In the genomic region with DNA sequence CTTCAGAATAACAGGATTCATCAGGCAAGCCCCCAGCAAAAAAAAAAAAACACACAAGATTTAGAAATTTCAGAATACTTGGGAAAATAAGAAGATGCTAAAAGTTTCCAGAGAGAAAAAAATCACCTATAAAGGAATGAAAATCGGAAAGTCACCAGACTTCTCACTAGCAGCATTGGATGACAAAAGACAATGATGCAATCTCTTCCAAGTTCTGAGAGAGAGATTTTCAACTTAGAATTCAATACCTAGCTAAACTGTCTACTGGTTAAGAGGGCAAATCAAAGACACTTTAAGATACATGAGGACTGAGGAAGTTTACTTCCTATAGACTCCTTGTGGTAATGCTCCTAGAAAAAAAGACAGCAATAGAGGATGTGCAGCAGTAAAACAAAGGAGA, we compare ENCODE assay signal across 29 cellular contexts. TPM values are rescaled to one million over a fixed set of nuclear protein-coding genes. Genes with fewer than 3 reads are reported as not detected.
DNase-seq lines count a peak whose midpoint lies in the region; ATAC-seq, FAIRE-seq and TF ChIP-seq lines count a peak whose summit lies in the region.
"Had no signal": no experiment of that assay in that cellular context is flagged by ENCODE, and none has a peak within 500 bp of the region (broad histone marks: within the 10 kb centered on the region; RNA-seq: fewer than 3 reads in every experiment).

No MANE protein-coding gene starts in this region.

- no peak for TF ChIP-seq RAD21 in HepG2 (CRISPR knock-in tag; IDR thresholded peaks at IDR 0.05)

- H3K27ac Mint-ChIP-seq in WTC11, result no peak overlapping the region
- H3K27ac Mint-ChIP-seq: GM23338 had no signal

- H3K27ac ChIP-seq in HepG2 (ENCODE audit: extremely low read length, insufficient read depth, low read length) (no peak overlapping the region), right lobe of liver (no peak overlapping the region)
- H3K27ac ChIP-seq: SK-N-MC had no signal

- TF ChIP-seq POLR2A in HepG2 (IDR thresholded peaks at IDR 0.05; ENCODE audit: insufficient read depth in 1 of 2, low read depth in 2 of 2, low read length in 2 of 2), result no peak
- no peak for TF ChIP-seq POLR2A in right lobe of liver (IDR thresholded peaks at IDR 0.05)
- TF ChIP-seq POLR2A in GM12892 (IDR thresholded peaks at IDR 0.05; ENCODE audit: low read depth, low read length), result no peak

- no peak for FAIRE-seq in HepG2 (lab: Jason Lieb, UNC)
- FAIRE-seq in GM12892 (lab: Jason Lieb, UNC), result no peak
- FAIRE-seq: HTR-8/SVneo had no signal

- no peak overlapping the region for H3K4me3 ChIP-seq in HepG2 (replicated peaks in 1 of 3; ENCODE audit: insufficient read depth in 1 of 3, low read depth in 2 of 3, low read length in 3 of 3)
- no peak overlapping the region for H3K4me3 ChIP-seq in right lobe of liver
- H3K4me3 ChIP-seq: GM23338, HAP-1, SK-N-MC had no signal

- POLR2A ChIA-PET in HepG2 (lab: Yijun Ruan, JAX) (interaction anchor here (0.6 to 1.4 kb wide), 3 partner anchors 14 to 830 kb away, joined by 4 to 10 read pairs (median 6); no protein-coding TSS in a partner anchor), WTC11 (lab: Charles Lee) (no interaction called here)

- CTCF ChIA-PET in HepG2 (lab: Yijun Ruan, JAX; ENCODE audit: low intra/inter-chr PET ratio, low total read pairs), result interaction anchor here (0.6 kb wide), 1 partner anchor 1119 kb away, joined by 3 read pairs; no protein-coding TSS in a partner anchor
- CTCF ChIA-PET in WTC11 (lab: Charles Lee), result interaction anchor here (0.7 to 2.6 kb wide), 3 partner anchors 82 to 167 kb away, joined by 4 to 8 read pairs (median 4); a partner anchor contains a TSS

- H2AFZ ChIP-seq in HepG2 (ENCODE audit: low read length), result no peak overlapping the region
- H2AFZ ChIP-seq: GM23338 had no signal

- in situ Hi-C loops in HepG2 (cut with HindIII; ENCODE audit: extremely low pct_ligation_motif_present, low pct_unique_long_range_greater_than_20kb), result no loop called here

- intact Hi-C loops in HepG2 (cut with micrococcal nuclease; ENCODE audit: unreplicated experiment) (no loop called here), right lobe of liver (cut with DNase I) (no loop called here), Right ventricle myocardium inferior (cut with DNase I) (no loop called here)

- TF ChIP-seq EP300 in HepG2 (IDR thresholded peaks at IDR 0.05; ENCODE audit: low read depth in 2 of 2, low read length in 2 of 2), result no peak
- no peak for TF ChIP-seq EP300 in HepG2 (CRISPR knock-in tag; IDR thresholded peaks at IDR 0.05; ENCODE audit: borderline replicate concordance)

- no peak overlapping the region for H3K4me2 ChIP-seq in HepG2 (ENCODE audit: low read depth, low read length)
- H3K4me2 ChIP-seq: GM23338 had no signal

- peaks cover 3% of the 10 kb centered on the region for H3K27me3 Mint-ChIP-seq in WTC11 (ENCODE audit: low read depth)
- H3K27me3 Mint-ChIP-seq: CD4-positive, alpha-beta memory T cell had no signal

- 77% methylated on average over 1 of the region's 1 CpG for WGBS in HepG2 (ENCODE audit: low lambda C conversion rate)
- WGBS in right lobe of liver (ENCODE audit: insufficient coverage, low coverage, low lambda C conversion rate, missing lambda C conversion rate), result 100% methylated on average over 1 of the region's 1 CpG

- peaks cover 15% of the 10 kb centered on the region for H3K9me3 Mint-ChIP-seq in WTC11

- H3K4me1 ChIP-seq in HepG2 (ENCODE audit: insufficient read depth, low read length) (peaks cover 39% of the 10 kb centered on the region), right lobe of liver (peaks cover 0 to 4% (median 0%) of the 10 kb centered on the region in 4 donors)

- no peaks in the 10 kb centered on the region for H3K36me3 ChIP-seq in HepG2 (replicated peaks in 1 of 2; ENCODE audit: control insufficient read depth in 1 of 2, insufficient read depth in 2 of 2, low read length in 2 of 2)
- no peaks in the 10 kb centered on the region for H3K36me3 ChIP-seq in right lobe of liver
- H3K36me3 ChIP-seq: HAP-1 had no signal

- TF ChIP-seq CTCF in HepG2 (CRISPR knock-in tag; IDR thresholded peaks at IDR 0.05) (no peak), right lobe of liver (IDR thresholded peaks at IDR 0.05) (no peak), WTC11 (IDR thresholded peaks at IDR 0.05) (no peak)

- no peak overlapping the region for H3K9ac ChIP-seq in HepG2 (ENCODE audit: insufficient read depth, low read depth, low read length)

- no TSS peak for BruUV-seq in HepG2 (replicated peaks; lab: Mats Ljungman, UMichigan)

- H3K9me3 ChIP-seq in HepG2 (ENCODE audit: low read length) (peaks cover 11% of the 10 kb centered on the region), right lobe of liver (no peaks in the 10 kb centered on the region)
- H3K9me3 ChIP-seq: HAP-1 had no signal

- peaks cover 14% of the 10 kb centered on the region for H3K36me3 Mint-ChIP-seq in WTC11

- H3K4me3 Mint-ChIP-seq in WTC11, result no peak overlapping the region
- H3K4me3 Mint-ChIP-seq: CD4-positive, alpha-beta memory T cell; GM23338 had no signal

- H4K20me1 ChIP-seq in HepG2 (ENCODE audit: insufficient read depth, low read length), result no peaks in the 10 kb centered on the region

- ATAC-seq in HepG2 (no peak), right lobe of liver (no peak), WTC11 (no peak), Right ventricle myocardium inferior (no peak)
- ATAC-seq: GM23338 had no signal

- DNase-seq in HepG2 (ENCODE audit: low spot score) (no peak), right lobe of liver (no peak), NCI-H226 (peak; percentile 26), WTC11 (ENCODE audit: low spot score) (no peak), GM12892 (ENCODE audit: insufficient read length) (no peak), UCSD-AML1 (lab: John Stamatoyannopoulos, UW; ENCODE audit: unreplicated experiment) (no peak), Right ventricle myocardium inferior (ENCODE audit: missing footprints) (no peak)
- DNase-seq: C1 segment of cervical spinal cord; CD4-positive, alpha-beta memory T cell; COR-L47; DMS53; NCI-H1105; NCI-H1436 treated with DMSO at 0.1 percent for 48 hours; NCI-H187 treated with DMSO at 0.1 percent for 48 hours; NCI-H2107; NCI-H446 treated with DMSO at 0.1 percent for 48 hours; NCI-H526; NCI-H82; NK-92 treated with Interleukin-12 subunit alpha and Interleukin-12 subunit beta, amount 100 ng/mL, for 24 hours; RPMI8226; SHP77 treated with DMSO at 0.1 percent for 48 hours; SW 1271 had no signal

- no peaks in the 10 kb centered on the region for H3K79me2 ChIP-seq in HepG2 (ENCODE audit: insufficient read depth, low read length)

- peaks cover 3% of the 10 kb centered on the region; the same call in 1 of the 2 replicates for H3K4me1 Mint-ChIP-seq in WTC11

- H3K27me3 ChIP-seq in HepG2 (ENCODE audit: control insufficient read depth in 1 of 2, insufficient read depth in 2 of 2, low read length in 2 of 2) (no peaks in the 10 kb centered on the region), right lobe of liver (no peaks in the 10 kb centered on the region)

RNA-seq across cellular contexts. Expression of a gene that starts 23.9 kb away (rescaled TPM):
- total RNA-seq in HepG2 (2016; rRNA removed; fragmentation: Illumina TruSeq; extraction: Trizol) (0.58 TPM in 2 replicates), right lobe of liver (not detected), WTC11 (2021) (0.55 to 0.87 TPM (median 0.80 TPM) in 3 replicates), Right ventricle myocardium inferior (not detected)
- total RNA-seq in HepG2 (2016; cell fraction: cytosol; rRNA removed; fragmentation: Illumina TruSeq; extraction: Trizol; ENCODE audit: low read depth), result 0.18 and 0.20 TPM in 2 replicates
- total RNA-seq in HepG2 (2016; cell fraction: insoluble cytoplasmic fraction; rRNA removed; fragmentation: Illumina TruSeq; extraction: Trizol), result 0.32 and 0.51 TPM in 2 replicates
- 0.31 and 0.38 TPM in 2 replicates for total RNA-seq in HepG2 (2016; cell fraction: membrane; rRNA removed; fragmentation: Illumina TruSeq; extraction: Trizol)
- 0.37 and 1.3 TPM in 2 replicates for total RNA-seq in HepG2 (2016; cell fraction: nucleus; rRNA removed; fragmentation: Illumina TruSeq; extraction: Trizol)
- polyA plus RNA-seq in HepG2 (2011; rRNA removed), result 1.7 and 2.1 TPM in 2 replicates
- 0.69 and 1.3 TPM in 2 replicates for polyA plus RNA-seq in HepG2 (2011; cell fraction: cytosol; rRNA removed)
- polyA plus RNA-seq in HepG2 (2011; cell fraction: nucleus; rRNA removed), result 7.1 and 10.8 TPM in 2 replicates
- 0.37 and 0.42 TPM in 2 replicates for polyA plus RNA-seq in HepG2 (2012)
- polyA plus RNA-seq in HepG2 (2016; cell fraction: cytosol; fragmentation: Illumina TruSeq; extraction: Trizol; ENCODE audit: low read depth), result 0.20 and 0.22 TPM in 2 replicates
- 1.3 and 2.3 TPM in 2 replicates for polyA plus RNA-seq in HepG2 (2016; cell fraction: insoluble cytoplasmic fraction; fragmentation: Illumina TruSeq; extraction: Trizol; ENCODE audit: low read depth)
- polyA plus RNA-seq in HepG2 (2016; cell fraction: membrane; fragmentation: Illumina TruSeq; extraction: Trizol; ENCODE audit: low read depth), result 0.34 and 0.72 TPM in 2 replicates
- polyA plus RNA-seq in HepG2 (2016; cell fraction: nucleus; fragmentation: Illumina TruSeq; extraction: Trizol; ENCODE audit: insufficient read depth, low read depth), result 4.4 and 6.8 TPM in 2 replicates
- 7.4 and 24.1 TPM in 2 replicates for polyA minus RNA-seq in HepG2 (2011; rRNA and poly(A)+ RNA removed; ENCODE audit: low replicate concordance)
- 2.6 and 3.7 TPM in 2 replicates for polyA minus RNA-seq in HepG2 (2011; cell fraction: cytosol; rRNA and poly(A)+ RNA removed)
- 4.0 and 6.1 TPM in 2 replicates for polyA minus RNA-seq in HepG2 (2011; cell fraction: nucleus; rRNA and poly(A)+ RNA removed)
- polyA plus RNA-seq in GM12892 (2012; ENCODE audit: missing spikeins), result not detected
- total RNA-seq: A673, G401 had no signal

RNA-seq across cellular contexts. Expression of a gene that starts 40.0 kb away (rescaled TPM):
- 0.04 TPM in 1 of 2 replicates, not detected in the other for total RNA-seq in HepG2 (2016; rRNA removed; fragmentation: Illumina TruSeq; extraction: Trizol)
- total RNA-seq in HepG2 (2016; cell fraction: cytosol; rRNA removed; fragmentation: Illumina TruSeq; extraction: Trizol; ENCODE audit: low read depth), result not detected in 2 replicates
- total RNA-seq in HepG2 (2016; cell fraction: insoluble cytoplasmic fraction; rRNA removed; fragmentation: Illumina TruSeq; extraction: Trizol), result 0.09 TPM in 1 of 2 replicates, not detected in the other
- total RNA-seq in HepG2 (2016; cell fraction: membrane; rRNA removed; fragmentation: Illumina TruSeq; extraction: Trizol), result not detected in 2 replicates
- total RNA-seq in HepG2 (2016; cell fraction: nucleus; rRNA removed; fragmentation: Illumina TruSeq; extraction: Trizol), result not detected in 2 replicates
- polyA plus RNA-seq in HepG2 (2011; rRNA removed), result 0.53 and 0.55 TPM in 2 replicates
- 0.59 and 0.70 TPM in 2 replicates for polyA plus RNA-seq in HepG2 (2011; cell fraction: cytosol; rRNA removed)
- 0.31 and 1.1 TPM in 2 replicates for polyA plus RNA-seq in HepG2 (2011; cell fraction: nucleus; rRNA removed)
- 1.1 and 1.5 TPM in 2 replicates for polyA plus RNA-seq in HepG2 (2012)
- polyA plus RNA-seq in HepG2 (2016; cell fraction: cytosol; fragmentation: Illumina TruSeq; extraction: Trizol; ENCODE audit: low read depth), result not detected in 2 replicates
- not detected in 2 replicates for polyA plus RNA-seq in HepG2 (2016; cell fraction: insoluble cytoplasmic fraction; fragmentation: Illumina TruSeq; extraction: Trizol; ENCODE audit: low read depth)
- not detected in 2 replicates for polyA plus RNA-seq in HepG2 (2016; cell fraction: membrane; fragmentation: Illumina TruSeq; extraction: Trizol; ENCODE audit: low read depth)
- polyA plus RNA-seq in HepG2 (2016; cell fraction: nucleus; fragmentation: Illumina TruSeq; extraction: Trizol; ENCODE audit: insufficient read depth, low read depth), result not detected in 2 replicates
- polyA minus RNA-seq in HepG2 (2011; rRNA and poly(A)+ RNA removed; ENCODE audit: low replicate concordance), result 1.4 and 3.5 TPM in 2 replicates
- polyA minus RNA-seq in HepG2 (2011; cell fraction: cytosol; rRNA and poly(A)+ RNA removed), result 0.40 TPM in 1 of 2 replicates, not detected in the other
- 0.37 TPM in 1 of 2 replicates, not detected in the other for polyA minus RNA-seq in HepG2 (2011; cell fraction: nucleus; rRNA and poly(A)+ RNA removed)
- total RNA-seq in right lobe of liver, result under 1 TPM in 4 of 6 experiments, not detected in 2; 0.12 to 0.58 (median 0.28) TPM
- 0.37 to 0.92 TPM (median 0.57 TPM) in 3 replicates for total RNA-seq in WTC11 (2021)
- polyA plus RNA-seq in GM12892 (2012; ENCODE audit: missing spikeins), result 167 TPM
- not detected for total RNA-seq in Right ventricle myocardium inferior
- total RNA-seq: Daoy, G401 had no signal
